In the genomic region with DNA sequence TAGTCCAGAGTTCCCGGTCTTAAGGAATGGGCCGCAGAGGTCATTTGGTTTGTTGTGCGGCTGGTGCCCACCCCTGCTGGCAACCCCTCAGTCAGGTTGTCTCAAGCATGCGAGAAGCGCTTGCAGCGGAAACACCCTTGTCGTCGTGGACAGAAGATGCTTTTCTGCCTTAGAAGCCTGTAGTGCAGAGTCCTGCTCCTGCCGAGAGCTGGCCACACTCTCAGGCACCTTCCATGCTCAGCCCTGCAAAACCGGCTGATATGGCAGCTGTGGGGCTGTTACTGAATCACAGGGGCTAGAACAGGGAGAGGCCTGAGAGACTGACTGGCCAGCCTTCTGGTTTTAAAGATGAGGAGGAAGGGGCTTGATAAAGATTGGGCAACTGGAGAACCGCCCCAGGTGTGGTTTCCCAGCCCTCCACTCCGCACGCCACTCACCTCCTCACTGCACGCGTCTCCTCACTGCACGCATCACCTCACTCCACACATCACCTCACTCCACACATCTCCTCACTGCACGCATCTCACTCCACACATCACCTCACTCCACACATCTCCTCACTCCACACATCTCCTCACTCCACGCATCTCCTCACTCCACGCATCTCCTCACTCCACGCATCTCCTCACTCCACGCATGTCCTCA, we compare ENCODE assay signal across 1 cellular context.
TF ChIP-seq lines count a peak whose summit lies in the region.

No MANE protein-coding gene starts in this region.

TF ChIP-seq in HepG2, 621 proteins besides CTCF, POLR2A, EP300 and RAD21 (continued from another document):
- TF ChIP-seq PCBP1 (IDR thresholded peaks at IDR 0.05; ENCODE audit: borderline replicate concordance, low read depth, low read length) = no peak
- no peak for TF ChIP-seq MXD4 (CRISPR knock-in tag; IDR thresholded peaks at IDR 0.05)
- TF ChIP-seq, protein P1, sequence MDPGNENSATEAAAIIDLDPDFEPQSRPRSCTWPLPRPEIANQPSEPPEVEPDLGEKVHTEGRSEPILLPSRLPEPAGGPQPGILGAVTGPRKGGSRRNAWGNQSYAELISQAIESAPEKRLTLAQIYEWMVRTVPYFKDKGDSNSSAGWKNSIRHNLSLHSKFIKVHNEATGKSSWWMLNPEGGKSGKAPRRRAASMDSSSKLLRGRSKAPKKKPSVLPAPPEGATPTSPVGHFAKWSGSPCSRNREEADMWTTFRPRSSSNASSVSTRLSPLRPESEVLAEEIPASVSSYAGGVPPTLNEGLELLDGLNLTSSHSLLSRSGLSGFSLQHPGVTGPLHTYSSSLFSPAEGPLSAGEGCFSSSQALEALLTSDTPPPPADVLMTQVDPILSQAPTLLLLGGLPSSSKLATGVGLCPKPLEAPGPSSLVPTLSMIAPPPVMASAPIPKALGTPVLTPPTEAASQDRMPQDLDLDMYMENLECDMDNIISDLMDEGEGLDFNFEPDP (CRISPR knock-in tag; conservative IDR thresholded peaks at IDR 0.05) = no peak
- TF ChIP-seq ZNF577 (CRISPR knock-in tag; IDR thresholded peaks at IDR 0.05; ENCODE audit: borderline replicate concordance, low read depth) = no peak
- TF ChIP-seq, protein P2, sequence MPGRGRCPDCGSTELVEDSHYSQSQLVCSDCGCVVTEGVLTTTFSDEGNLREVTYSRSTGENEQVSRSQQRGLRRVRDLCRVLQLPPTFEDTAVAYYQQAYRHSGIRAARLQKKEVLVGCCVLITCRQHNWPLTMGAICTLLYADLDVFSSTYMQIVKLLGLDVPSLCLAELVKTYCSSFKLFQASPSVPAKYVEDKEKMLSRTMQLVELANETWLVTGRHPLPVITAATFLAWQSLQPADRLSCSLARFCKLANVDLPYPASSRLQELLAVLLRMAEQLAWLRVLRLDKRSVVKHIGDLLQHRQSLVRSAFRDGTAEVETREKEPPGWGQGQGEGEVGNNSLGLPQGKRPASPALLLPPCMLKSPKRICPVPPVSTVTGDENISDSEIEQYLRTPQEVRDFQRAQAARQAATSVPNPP (CRISPR knock-in tag; IDR thresholded peaks at IDR 0.05) = no peak
TF ChIP-seq in HepG2: peak in this region for 0.
